Comparison of ENCODE assay signal across 27 cellular contexts in the genomic region with DNA sequence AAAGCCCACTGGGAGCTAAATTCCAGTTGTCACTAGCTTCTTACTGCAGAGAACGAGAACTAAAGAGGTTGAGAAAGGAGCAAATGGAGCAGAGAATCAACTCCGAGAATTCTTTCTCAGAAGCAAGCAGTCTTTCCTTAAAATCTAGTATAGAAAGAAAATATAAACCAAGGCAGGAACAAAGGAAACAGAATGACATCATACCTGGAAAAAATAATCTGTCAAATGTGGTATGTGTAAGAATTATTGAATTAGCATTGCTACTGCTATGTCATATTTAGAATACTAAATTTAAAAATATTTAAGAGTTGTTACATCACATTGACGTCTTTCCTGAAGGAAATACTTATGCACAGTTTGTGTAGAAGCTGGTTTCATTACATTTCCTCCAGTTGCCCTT.
"Had no signal": no experiment of that assay in that cellular context is flagged by ENCODE, and none has a peak within 500 bp of the region (broad histone marks: within the 10 kb centered on the region; RNA-seq: fewer than 3 reads in every experiment).

No MANE protein-coding gene starts in this region.

- H3K4me2 ChIP-seq: SK-N-SH had no signal

- ATAC-seq: activated CD8-positive, alpha-beta memory T cell treated with anti-CD3 and anti-CD28 coated beads, Interleukin-2, amount 10 ng/mL, durations not matched to agents 7 days and 5 days; activated CD8-positive, alpha-beta T cell treated with anti-CD3 and anti-CD28 coated beads, Interleukin-2, amount 10 ng/mL, durations not matched to agents 7 days and 5 days; left cardiac atrium; mucosa of descending colon; sciatic nerve; stimulated activated memory B cell treated with anti-CD40 and anti-IgM and Interleukin-4, amounts not matched to agents 10 μg/mL and 1 μg/mL and 100 μg/mL, for 72 hours; stimulated activated naive CD8-positive, alpha-beta T cell treated with anti-CD3 and anti-CD28 coated beads, Interleukin-15, amount 100 ng/mL, for 72 hours; upper lobe of right lung had no signal

- H3K9me3 Mint-ChIP-seq: activated naive CD8-positive, alpha-beta T cell treated with anti-CD3 and anti-CD28 coated beads, Interleukin-2, amount 10 ng/mL, durations not matched to agents 7 days and 5 days; nephron; stimulated activated memory B cell treated with anti-CD40 and anti-IgM and Interleukin-4, amounts not matched to agents 10 μg/mL and 1 μg/mL and 100 μg/mL, for 72 hours; stimulated activated naive CD8-positive, alpha-beta T cell treated with anti-CD3 and anti-CD28 coated beads, Interleukin-15, amount 100 ng/mL, for 72 hours had no signal

- H3K27ac Mint-ChIP-seq: activated CD8-positive, alpha-beta memory T cell treated with anti-CD3 and anti-CD28 coated beads, Interleukin-2, amount 10 ng/mL, durations not matched to agents 7 days and 5 days; activated CD8-positive, alpha-beta T cell treated with anti-CD3 and anti-CD28 coated beads, Interleukin-2, amount 10 ng/mL, durations not matched to agents 7 days and 5 days; activated naive CD8-positive, alpha-beta T cell treated with anti-CD3 and anti-CD28 coated beads, Interleukin-2, amount 10 ng/mL, durations not matched to agents 7 days and 5 days; nephron; progenitor cell of endocrine pancreas; stimulated activated memory B cell treated with anti-CD40 and anti-IgM and Interleukin-4, amounts not matched to agents 10 μg/mL and 1 μg/mL and 100 μg/mL, for 72 hours; stimulated activated naive CD8-positive, alpha-beta T cell treated with anti-CD3 and anti-CD28 coated beads, Interleukin-15, amount 100 ng/mL, for 72 hours had no signal

- H3K27me3 Mint-ChIP-seq: activated CD8-positive, alpha-beta memory T cell treated with anti-CD3 and anti-CD28 coated beads, Interleukin-2, amount 10 ng/mL, durations not matched to agents 7 days and 5 days; activated naive CD8-positive, alpha-beta T cell treated with anti-CD3 and anti-CD28 coated beads, Interleukin-2, amount 10 ng/mL, durations not matched to agents 7 days and 5 days; progenitor cell of endocrine pancreas; stimulated activated memory B cell treated with anti-CD40 and anti-IgM and Interleukin-4, amounts not matched to agents 10 μg/mL and 1 μg/mL and 100 μg/mL, for 72 hours; stimulated activated naive CD8-positive, alpha-beta T cell treated with anti-CD3 and anti-CD28 coated beads, Interleukin-15, amount 100 ng/mL, for 72 hours had no signal

- H3K4me3 ChIP-seq: breast epithelium, mucosa of descending colon, ovary, thyroid gland, upper lobe of right lung had no signal

- H3K27ac ChIP-seq: breast epithelium, ovary, thyroid gland, upper lobe of right lung had no signal

- H3K9me3 ChIP-seq: breast epithelium, mucosa of descending colon, ovary, SK-N-SH, thyroid gland, upper lobe of right lung had no signal

- H3K9me2 ChIP-seq: SK-N-SH had no signal

- H3K9ac ChIP-seq: SK-N-SH had no signal

- H3K4me3 Mint-ChIP-seq: activated CD8-positive, alpha-beta memory T cell treated with anti-CD3 and anti-CD28 coated beads, Interleukin-2, amount 10 ng/mL, durations not matched to agents 7 days and 5 days; activated CD8-positive, alpha-beta T cell treated with anti-CD3 and anti-CD28 coated beads, Interleukin-2, amount 10 ng/mL, durations not matched to agents 7 days and 5 days; activated naive CD8-positive, alpha-beta T cell treated with anti-CD3 and anti-CD28 coated beads, Interleukin-2, amount 10 ng/mL, durations not matched to agents 7 days and 5 days; stimulated activated memory B cell treated with anti-CD40 and anti-IgM and Interleukin-4, amounts not matched to agents 10 μg/mL and 1 μg/mL and 100 μg/mL, for 72 hours; stimulated activated naive CD8-positive, alpha-beta T cell treated with anti-CD3 and anti-CD28 coated beads, Interleukin-15, amount 100 ng/mL, for 72 hours had no signal

- H3K27me3 ChIP-seq: breast epithelium, ovary, thyroid gland, upper lobe of right lung had no signal

- H3K36me3 ChIP-seq: breast epithelium, ovary had no signal

- DNase-seq: activated CD4-positive, alpha-beta T cell treated with anti-CD3 and anti-CD28 coated beads for 1 hour; activated CD8-positive, alpha-beta memory T cell treated with anti-CD3 and anti-CD28 coated beads, Interleukin-2, amount 10 ng/mL, durations not matched to agents 7 days and 5 days; activated CD8-positive, alpha-beta T cell treated with anti-CD3 and anti-CD28 coated beads, Interleukin-2, amount 10 ng/mL, durations not matched to agents 7 days and 5 days; activated naive CD4-positive, alpha-beta T cell; activated naive CD8-positive, alpha-beta T cell treated with anti-CD3 and anti-CD28 coated beads, Interleukin-2, amount 10 ng/mL, durations not matched to agents 7 days and 5 days; activated T-cell treated with anti-CD3 and anti-CD28 coated beads, Interleukin-2, amount 50 U/mL, for 48 hours; amniotic stem cell; central memory CD4-positive, alpha-beta T cell; dermis blood vessel endothelial cell; effector CD4-positive, alpha-beta T cell; islet precursor cell; left cardiac atrium; mucosa of descending colon; ovary; SK-N-SH; small intestine; stimulated activated CD4-positive, alpha-beta T cell treated with anti-CD3 and anti-CD28 coated beads, Interleukin-4, amount 100 ng/mL, for 24 hours; stimulated activated naive CD8-positive, alpha-beta T cell treated with anti-CD3 and anti-CD28 coated beads, Interleukin-15, amount 100 ng/mL, for 72 hours; SW 1271; T-helper 2 cell; thyroid gland; upper lobe of right lung had no signal
